In the genomic region with DNA sequence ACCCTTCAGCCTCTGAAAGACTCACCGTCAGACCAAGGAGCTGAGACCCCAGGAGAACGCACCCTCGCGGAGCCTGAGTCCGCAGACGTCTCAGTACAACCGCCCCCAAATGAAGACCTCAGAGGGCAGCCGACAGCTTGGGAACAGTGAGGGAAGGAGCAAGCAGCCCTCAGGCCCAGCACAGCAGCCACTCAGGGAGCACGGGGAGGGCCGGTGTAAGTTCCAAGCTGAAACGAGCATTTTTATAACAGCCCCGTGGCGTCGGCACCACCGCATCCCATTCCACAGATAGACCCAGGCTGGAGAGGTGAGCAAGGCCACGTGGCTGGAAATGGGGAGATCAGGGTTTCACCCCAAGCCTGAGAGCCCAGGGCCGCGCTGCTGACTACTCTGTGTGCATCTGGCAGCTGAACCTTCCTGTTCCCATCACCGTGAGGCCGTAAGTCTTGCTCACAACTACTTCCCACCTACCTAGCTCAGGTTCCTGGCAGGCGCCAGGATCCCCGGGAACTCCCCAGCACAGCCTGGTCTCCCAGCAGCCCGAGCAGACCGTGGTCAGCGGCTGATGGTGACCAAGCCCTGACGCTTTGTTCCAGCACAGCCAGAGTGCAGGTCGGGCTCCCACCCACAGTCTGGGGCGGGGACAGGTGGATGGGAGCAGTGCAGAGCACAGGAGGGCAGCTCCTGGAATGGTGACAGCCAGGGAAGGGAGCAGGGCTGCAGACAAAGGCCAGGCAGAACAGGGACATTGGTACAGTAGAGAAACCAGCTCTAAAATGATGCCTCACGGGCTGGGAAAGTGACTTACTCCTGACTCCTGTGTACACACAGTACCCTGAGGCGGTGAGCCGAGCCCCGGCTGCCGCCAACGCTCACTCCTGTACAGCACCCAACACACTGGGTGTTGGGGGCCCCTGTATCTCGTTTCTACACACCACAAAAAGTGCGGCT, we compare ENCODE assay signal across 13 cellular contexts. TPM values are rescaled to one million over a fixed set of nuclear protein-coding genes. Genes with fewer than 3 reads are reported as not detected.
DNase-seq lines count a peak whose midpoint lies in the region; ATAC-seq, FAIRE-seq and TF ChIP-seq lines count a peak whose summit lies in the region.
"Had no signal": no experiment of that assay in that cellular context is flagged by ENCODE, and none has a peak within 500 bp of the region (broad histone marks: within the 10 kb centered on the region; RNA-seq: fewer than 3 reads in every experiment).

No MANE protein-coding gene starts in this region.

- TF ChIP-seq CTCF in Calu3 (IDR thresholded peaks at IDR 0.05; ENCODE audit: unreplicated experiment) = no peak
- TF ChIP-seq CTCF in MCF 10A (IDR thresholded peaks at IDR 0.05; ENCODE audit: unreplicated experiment) = no peak
- TF ChIP-seq CTCF in lower lobe of right lung (IDR thresholded peaks at IDR 0.05) = no peak

- H3K4me1 Mint-ChIP-seq in Calu3 (ENCODE audit: low read depth, unreplicated experiment) (peaks cover 28% of the 10 kb centered on the region), MCF 10A (ENCODE audit: insufficient read depth, unreplicated experiment) (peaks cover 8% of the 10 kb centered on the region)

- ATAC-seq in lower lobe of right lung (peak; percentile 32 to 62), HG03095 (IDR thresholded peaks at IDR 0.05; ENCODE audit: unreplicated experiment) (no peak), GM18873 (IDR thresholded peaks at IDR 0.05; ENCODE audit: low FRiP score, unreplicated experiment) (no peak)

- H3K36me3 ChIP-seq in lower lobe of right lung = no peaks in the 10 kb centered on the region
- H3K36me3 ChIP-seq: vagina had no signal

- H3K27ac Mint-ChIP-seq in Calu3 (ENCODE audit: unreplicated experiment) (no peak overlapping the region), MCF 10A (ENCODE audit: low read depth, unreplicated experiment) (peak overlapping the region; percentile 24)

- H3K27ac ChIP-seq in lower lobe of right lung = no peak overlapping the region
- H3K27ac ChIP-seq: vagina had no signal

- peak; percentile 36 for DNase-seq in Calu3
- peak; percentile 35 for DNase-seq in HT-29 (ENCODE audit: low spot score)
- DNase-seq in MCF 10A (ENCODE audit: unreplicated experiment) = peak; percentile 48
- DNase-seq in lower lobe of right lung = no peak
- DNase-seq in frontal cortex (ENCODE audit: low spot score in 2 of 2) = no peak
- DNase-seq in NCI-H2107 (lab: John Stamatoyannopoulos, UW) = no peak
- DNase-seq: COR-L47, dermis blood vessel endothelial cell, hypothalamus, NCI-H2081 had no signal

- no peak for FAIRE-seq in frontal cortex (lab: Jason Lieb, UNC)

- H3K36me3 Mint-ChIP-seq in Calu3 (ENCODE audit: insufficient read depth, unreplicated experiment) (peaks cover 23% of the 10 kb centered on the region), MCF 10A (ENCODE audit: insufficient read depth, unreplicated experiment) (peaks cover 12% of the 10 kb centered on the region)

- intact Hi-C loops in Calu3 (cut with micrococcal nuclease; ENCODE audit: unreplicated experiment) = no loop called here
- intact Hi-C loops in MCF 10A (cut with micrococcal nuclease) = no loop called here
- intact Hi-C loops in lower lobe of right lung (cut with DNase I) = no loop called here

- no TSS peak for BruUV-seq in Calu3 (replicated peaks; lab: Mats Ljungman, UMichigan)
- BruUV-seq in MCF 10A (replicated peaks; lab: Mats Ljungman, UMichigan) = no TSS peak

- H3K27me3 ChIP-seq in lower lobe of right lung (ENCODE audit: low read depth) = peaks cover 26% of the 10 kb centered on the region
- H3K27me3 ChIP-seq: vagina had no signal

- H3K4me3 ChIP-seq in lower lobe of right lung = no peak overlapping the region
- H3K4me3 ChIP-seq: vagina had no signal

- POLR2A ChIA-PET in MCF 10A (lab: Yijun Ruan, JAX) = interaction anchor here (0.7 to 1.2 kb wide), 4 partner anchors 40 to 152 kb away, joined by 3 to 5 read pairs (median 3); no protein-coding TSS in a partner anchor

- no peaks in the 10 kb centered on the region for H3K9me3 ChIP-seq in lower lobe of right lung
- H3K9me3 ChIP-seq: vagina had no signal

- no peaks in the 10 kb centered on the region for H3K4me1 ChIP-seq in lower lobe of right lung
- H3K4me1 ChIP-seq: vagina had no signal

- peak overlapping the region; percentile 56 for H3K4me3 Mint-ChIP-seq in Calu3 (ENCODE audit: low read depth, unreplicated experiment)
- H3K4me3 Mint-ChIP-seq in MCF 10A (ENCODE audit: unreplicated experiment) = no peak overlapping the region

- CTCF ChIA-PET in Calu3 (lab: Charles Lee) (interaction anchor here (0.5 to 1.7 kb wide), 3 partner anchors 8 to 1157 kb away, joined by 3 to 4 read pairs (median 4); a partner anchor contains a TSS), MCF 10A (lab: Yijun Ruan, JAX) (interaction anchor here (0.9 to 1.2 kb wide), 3 partner anchors 12 to 50 kb away, joined by 3 to 5 read pairs (median 4); a partner anchor contains a TSS)

- H3K27me3 Mint-ChIP-seq in Calu3 (ENCODE audit: unreplicated experiment) (peaks cover 18% of the 10 kb centered on the region), MCF 10A (ENCODE audit: insufficient read depth, unreplicated experiment) (no peaks in the 10 kb centered on the region)

- H3K9me3 Mint-ChIP-seq in Calu3 (ENCODE audit: low read depth, unreplicated experiment) (peaks cover 5% of the 10 kb centered on the region), MCF 10A (ENCODE audit: unreplicated experiment) (no peaks in the 10 kb centered on the region)

RNA-seq across cellular contexts. Expression of a gene that starts 6.1 kb away (rescaled TPM):
- 32.9 and 35.1 TPM in 2 replicates for total RNA-seq in Calu3 (2022)
- total RNA-seq in HT-29 (2014; rRNA removed; shearing (Covaris generic)) = 27.6 and 28.8 TPM in 2 replicates
- total RNA-seq in MCF 10A (2022) = 25.9 and 34.1 TPM in 2 replicates
- 16.9 TPM for total RNA-seq in lower lobe of right lung
- 22.8 TPM for total RNA-seq in frontal cortex

RNA-seq across cellular contexts. Expression of a gene that starts 50.4 kb away (rescaled TPM):
- 85.8 and 91.1 TPM in 2 replicates for total RNA-seq in Calu3 (2022)
- 131 and 151 TPM in 2 replicates for total RNA-seq in HT-29 (2014; rRNA removed; shearing (Covaris generic))
- 95.6 and 105 TPM in 2 replicates for total RNA-seq in MCF 10A (2022)
- total RNA-seq in lower lobe of right lung = 71.1 TPM
- total RNA-seq in frontal cortex = 207 TPM

Comparison
In these comparisons a context has a peak if more than half of its experiments do, and no peak if none do; other contexts are left out.
1. DNase-seq: peak in Calu3 (single experiment), HT-29 (single experiment) and MCF 10A (single experiment); none in lower lobe of right lung (single experiment), frontal cortex (0 of 2) and NCI-H2107 (single experiment).
2. ATAC-seq: peak in lower lobe of right lung (2 of 2); none in HG03095 (single experiment) and GM18873 (single experiment).